Comparison of ENCODE assay signal across 1 cellular context in the genomic region with DNA sequence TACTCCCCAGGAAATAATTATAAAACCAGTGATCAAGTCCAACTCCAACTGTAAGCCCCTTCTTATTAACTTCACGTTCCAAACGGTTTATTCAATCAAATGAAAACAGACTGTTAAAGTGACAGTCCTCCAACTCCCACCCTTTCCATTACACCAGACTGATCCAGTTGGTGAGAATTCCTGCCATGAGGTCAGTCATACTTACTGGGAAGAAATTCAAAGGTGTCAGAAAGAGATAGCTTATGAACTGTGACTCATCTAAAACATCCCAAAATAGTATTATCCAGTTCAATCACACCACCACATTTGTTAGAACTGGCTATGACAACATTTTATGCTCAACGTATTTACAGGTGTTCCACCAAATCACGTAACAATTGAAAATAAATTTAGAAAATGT.
A peak's percentile ranks its signal among the peaks of the same experiment; 100 is the strongest.
TF ChIP-seq lines count a peak whose summit lies in the region.

No MANE protein-coding gene starts in this region.

TF ChIP-seq in K562, 482 proteins besides CTCF, POLR2A, EP300 and RAD21 (continued from another document):
- no peak for TF ChIP-seq ZNF140 (CRISPR knock-in tag; IDR thresholded peaks at IDR 0.05)
- no peak for TF ChIP-seq PTBP1 (IDR thresholded peaks at IDR 0.05; ENCODE audit: low read depth, low read length)
- no peak for TF ChIP-seq ZNF165 (CRISPR knock-in tag; IDR thresholded peaks at IDR 0.05; ENCODE audit: borderline replicate concordance)
- no peak for TF ChIP-seq ILK (tag; IDR thresholded peaks at IDR 0.05; ENCODE audit: borderline replicate concordance, low read depth)
- TF ChIP-seq NUFIP1 (IDR thresholded peaks at IDR 0.05; ENCODE audit: partially characterized antibody), result no peak
- TF ChIP-seq, protein P1, sequence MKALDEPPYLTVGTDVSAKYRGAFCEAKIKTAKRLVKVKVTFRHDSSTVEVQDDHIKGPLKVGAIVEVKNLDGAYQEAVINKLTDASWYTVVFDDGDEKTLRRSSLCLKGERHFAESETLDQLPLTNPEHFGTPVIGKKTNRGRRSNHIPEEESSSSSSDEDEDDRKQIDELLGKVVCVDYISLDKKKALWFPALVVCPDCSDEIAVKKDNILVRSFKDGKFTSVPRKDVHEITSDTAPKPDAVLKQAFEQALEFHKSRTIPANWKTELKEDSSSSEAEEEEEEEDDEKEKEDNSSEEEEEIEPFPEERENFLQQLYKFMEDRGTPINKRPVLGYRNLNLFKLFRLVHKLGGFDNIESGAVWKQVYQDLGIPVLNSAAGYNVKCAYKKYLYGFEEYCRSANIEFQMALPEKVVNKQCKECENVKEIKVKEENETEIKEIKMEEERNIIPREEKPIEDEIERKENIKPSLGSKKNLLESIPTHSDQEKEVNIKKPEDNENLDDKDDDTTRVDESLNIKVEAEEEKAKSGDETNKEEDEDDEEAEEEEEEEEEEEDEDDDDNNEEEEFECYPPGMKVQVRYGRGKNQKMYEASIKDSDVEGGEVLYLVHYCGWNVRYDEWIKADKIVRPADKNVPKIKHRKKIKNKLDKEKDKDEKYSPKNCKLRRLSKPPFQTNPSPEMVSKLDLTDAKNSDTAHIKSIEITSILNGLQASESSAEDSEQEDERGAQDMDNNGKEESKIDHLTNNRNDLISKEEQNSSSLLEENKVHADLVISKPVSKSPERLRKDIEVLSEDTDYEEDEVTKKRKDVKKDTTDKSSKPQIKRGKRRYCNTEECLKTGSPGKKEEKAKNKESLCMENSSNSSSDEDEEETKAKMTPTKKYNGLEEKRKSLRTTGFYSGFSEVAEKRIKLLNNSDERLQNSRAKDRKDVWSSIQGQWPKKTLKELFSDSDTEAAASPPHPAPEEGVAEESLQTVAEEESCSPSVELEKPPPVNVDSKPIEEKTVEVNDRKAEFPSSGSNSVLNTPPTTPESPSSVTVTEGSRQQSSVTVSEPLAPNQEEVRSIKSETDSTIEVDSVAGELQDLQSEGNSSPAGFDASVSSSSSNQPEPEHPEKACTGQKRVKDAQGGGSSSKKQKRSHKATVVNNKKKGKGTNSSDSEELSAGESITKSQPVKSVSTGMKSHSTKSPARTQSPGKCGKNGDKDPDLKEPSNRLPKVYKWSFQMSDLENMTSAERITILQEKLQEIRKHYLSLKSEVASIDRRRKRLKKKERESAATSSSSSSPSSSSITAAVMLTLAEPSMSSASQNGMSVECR (CRISPR knock-in tag; IDR thresholded peaks at IDR 0.05), result no peak
- TF ChIP-seq SMARCB1 (IDR thresholded peaks at IDR 0.05; ENCODE audit: insufficient read length, low read depth), result no peak
- TF ChIP-seq MCM5 (IDR thresholded peaks at IDR 0.05; ENCODE audit: low read depth), result no peak
- TF ChIP-seq ADNP (tag; IDR thresholded peaks at IDR 0.05), result no peak
- TF ChIP-seq NFE2 (IDR thresholded peaks at IDR 0.05; ENCODE audit: low read depth), result peak; percentile 78
- TF ChIP-seq KLF6 (CRISPR knock-in tag; IDR thresholded peaks at IDR 0.05; ENCODE audit: borderline replicate concordance), result no peak; the same call in 1 of the 2 replicates
- no peak for TF ChIP-seq SUPT5H (IDR thresholded peaks at IDR 0.05)
- no peak for TF ChIP-seq ZNF77 (CRISPR knock-in tag; IDR thresholded peaks at IDR 0.05)
- TF ChIP-seq RBM25 (IDR thresholded peaks at IDR 0.05; ENCODE audit: low read depth, low read length, severe bottlenecking), result no peak
- TF ChIP-seq, protein P2, sequence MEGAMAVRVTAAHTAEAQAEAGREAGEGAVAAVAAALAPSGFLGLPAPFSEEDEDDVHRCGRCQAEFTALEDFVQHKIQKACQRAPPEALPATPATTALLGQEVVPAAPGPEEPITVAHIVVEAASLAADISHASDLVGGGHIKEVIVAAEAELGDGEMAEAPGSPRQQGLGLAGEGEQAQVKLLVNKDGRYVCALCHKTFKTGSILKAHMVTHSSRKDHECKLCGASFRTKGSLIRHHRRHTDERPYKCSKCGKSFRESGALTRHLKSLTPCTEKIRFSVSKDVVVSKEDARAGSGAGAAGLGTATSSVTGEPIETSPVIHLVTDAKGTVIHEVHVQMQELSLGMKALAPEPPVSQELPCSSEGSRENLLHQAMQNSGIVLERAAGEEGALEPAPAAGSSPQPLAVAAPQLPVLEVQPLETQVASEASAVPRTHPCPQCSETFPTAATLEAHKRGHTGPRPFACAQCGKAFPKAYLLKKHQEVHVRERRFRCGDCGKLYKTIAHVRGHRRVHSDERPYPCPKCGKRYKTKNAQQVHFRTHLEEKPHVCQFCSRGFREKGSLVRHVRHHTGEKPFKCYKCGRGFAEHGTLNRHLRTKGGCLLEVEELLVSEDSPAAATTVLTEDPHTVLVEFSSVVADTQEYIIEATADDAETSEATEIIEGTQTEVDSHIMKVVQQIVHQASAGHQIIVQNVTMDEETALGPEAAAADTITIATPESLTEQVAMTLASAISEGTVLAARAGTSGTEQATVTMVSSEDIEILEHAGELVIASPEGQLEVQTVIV (CRISPR knock-in tag; IDR thresholded peaks at IDR 0.05; ENCODE audit: borderline replicate concordance), result no peak
- TF ChIP-seq HDAC8 (tag; IDR thresholded peaks at IDR 0.05), result no peak
- TF ChIP-seq SAFB (IDR thresholded peaks at IDR 0.05; ENCODE audit: borderline replicate concordance, low read depth, low read length), result no peak
- TF ChIP-seq EZH2 (IDR thresholded peaks at IDR 0.05; ENCODE audit: borderline replicate concordance, low read depth, low read length), result no peak
- TF ChIP-seq SIX5 (IDR thresholded peaks at IDR 0.05; ENCODE audit: borderline replicate concordance in 1 of 2, insufficient read depth in 1 of 2, low read depth in 1 of 2, low read length in 2 of 2), result no peak
- no peak for TF ChIP-seq NR3C1 (CRISPR knock-in tag; IDR thresholded peaks at IDR 0.05)
- TF ChIP-seq SP1 (CRISPR knock-in tag; IDR thresholded peaks at IDR 0.05), result 0 out of 2 replicates have a peak, but pooled peaks have one; percentile 28
- TF ChIP-seq, protein P3, sequence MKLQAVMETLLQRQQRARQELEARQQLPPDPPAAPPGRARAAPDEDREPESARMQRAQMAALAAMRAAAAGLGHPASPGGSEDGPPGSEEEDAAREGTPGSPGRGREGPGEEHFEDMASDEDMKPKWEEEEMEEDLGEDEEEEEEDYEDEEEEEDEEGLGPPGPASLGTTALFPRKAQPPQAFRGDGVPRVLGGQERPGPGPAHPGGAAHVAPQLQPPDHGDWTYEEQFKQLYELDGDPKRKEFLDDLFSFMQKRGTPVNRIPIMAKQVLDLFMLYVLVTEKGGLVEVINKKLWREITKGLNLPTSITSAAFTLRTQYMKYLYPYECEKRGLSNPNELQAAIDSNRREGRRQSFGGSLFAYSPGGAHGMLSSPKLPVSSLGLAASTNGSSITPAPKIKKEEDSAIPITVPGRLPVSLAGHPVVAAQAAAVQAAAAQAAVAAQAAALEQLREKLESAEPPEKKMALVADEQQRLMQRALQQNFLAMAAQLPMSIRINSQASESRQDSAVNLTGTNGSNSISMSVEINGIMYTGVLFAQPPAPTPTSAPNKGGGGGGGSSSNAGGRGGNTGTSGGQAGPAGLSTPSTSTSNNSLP (IDR thresholded peaks at IDR 0.05; ENCODE audit: borderline replicate concordance, low read depth, low read length), result peak; percentile 88; the same call in 1 of the 2 replicates
- peak; percentile 88 for TF ChIP-seq MTA2 (IDR thresholded peaks at IDR 0.05; ENCODE audit: low read depth)
- TF ChIP-seq CHCHD3 (CRISPR knock-in tag; IDR thresholded peaks at IDR 0.05), result no peak
- no peak for TF ChIP-seq ZZZ3 (IDR thresholded peaks at IDR 0.05)
- TF ChIP-seq ZNF197 (CRISPR knock-in tag; IDR thresholded peaks at IDR 0.05; ENCODE audit: low read depth), result no peak
- TF ChIP-seq, protein P4, sequence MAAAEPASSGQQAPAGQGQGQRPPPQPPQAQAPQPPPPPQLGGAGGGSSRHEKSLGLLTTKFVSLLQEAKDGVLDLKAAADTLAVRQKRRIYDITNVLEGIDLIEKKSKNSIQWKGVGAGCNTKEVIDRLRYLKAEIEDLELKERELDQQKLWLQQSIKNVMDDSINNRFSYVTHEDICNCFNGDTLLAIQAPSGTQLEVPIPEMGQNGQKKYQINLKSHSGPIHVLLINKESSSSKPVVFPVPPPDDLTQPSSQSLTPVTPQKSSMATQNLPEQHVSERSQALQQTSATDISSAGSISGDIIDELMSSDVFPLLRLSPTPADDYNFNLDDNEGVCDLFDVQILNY (CRISPR knock-in tag; IDR thresholded peaks at IDR 0.05), result no peak
